Comparison of ENCODE assay signal across 1 cellular context in the genomic region with DNA sequence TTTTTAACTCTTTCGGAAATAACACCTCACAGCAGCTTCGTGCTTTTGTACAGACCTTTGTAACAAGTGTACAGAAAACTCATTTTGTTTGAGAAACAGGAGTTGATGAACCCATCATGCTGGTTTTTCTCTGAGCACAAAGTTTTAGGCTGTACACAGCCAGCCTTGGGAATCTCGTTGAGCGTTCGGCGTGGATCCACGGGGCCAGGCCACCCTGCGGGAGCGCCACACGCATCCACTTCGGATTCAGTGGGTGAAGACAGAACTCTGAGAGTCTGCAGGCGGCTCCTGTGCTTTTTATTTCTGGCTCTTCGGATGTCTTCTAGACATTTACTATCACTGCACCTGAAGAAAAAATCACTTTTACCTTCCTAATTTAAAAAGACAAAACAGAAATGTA.
TF ChIP-seq lines count a peak whose summit lies in the region.

No MANE protein-coding gene starts in this region.

TF ChIP-seq in HCT116, 20 proteins besides CTCF, POLR2A, EP300 and RAD21 (continued from another document):
- no peak for TF ChIP-seq YY1 (IDR thresholded peaks at IDR 0.05; ENCODE audit: extremely low read depth, insufficient replicate concordance, low read depth, low read length)
- no peak for TF ChIP-seq REST (IDR thresholded peaks at IDR 0.05; ENCODE audit: low read depth)
- TF ChIP-seq CBX3 (IDR thresholded peaks at IDR 0.05; ENCODE audit: low read depth): no peak
- TF ChIP-seq ZNF274 (IDR thresholded peaks at IDR 0.05; ENCODE audit: low read depth, low read length): no peak
- TF ChIP-seq, protein P1, sequence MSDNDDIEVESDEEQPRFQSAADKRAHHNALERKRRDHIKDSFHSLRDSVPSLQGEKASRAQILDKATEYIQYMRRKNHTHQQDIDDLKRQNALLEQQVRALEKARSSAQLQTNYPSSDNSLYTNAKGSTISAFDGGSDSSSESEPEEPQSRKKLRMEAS (IDR thresholded peaks at IDR 0.05): no peak
- no peak for TF ChIP-seq POLR2AphosphoS5 (IDR thresholded peaks at IDR 0.05; ENCODE audit: low read depth, low read length)
- no peak for TF ChIP-seq JUND (IDR thresholded peaks at IDR 0.05)
- TF ChIP-seq, protein P2, sequence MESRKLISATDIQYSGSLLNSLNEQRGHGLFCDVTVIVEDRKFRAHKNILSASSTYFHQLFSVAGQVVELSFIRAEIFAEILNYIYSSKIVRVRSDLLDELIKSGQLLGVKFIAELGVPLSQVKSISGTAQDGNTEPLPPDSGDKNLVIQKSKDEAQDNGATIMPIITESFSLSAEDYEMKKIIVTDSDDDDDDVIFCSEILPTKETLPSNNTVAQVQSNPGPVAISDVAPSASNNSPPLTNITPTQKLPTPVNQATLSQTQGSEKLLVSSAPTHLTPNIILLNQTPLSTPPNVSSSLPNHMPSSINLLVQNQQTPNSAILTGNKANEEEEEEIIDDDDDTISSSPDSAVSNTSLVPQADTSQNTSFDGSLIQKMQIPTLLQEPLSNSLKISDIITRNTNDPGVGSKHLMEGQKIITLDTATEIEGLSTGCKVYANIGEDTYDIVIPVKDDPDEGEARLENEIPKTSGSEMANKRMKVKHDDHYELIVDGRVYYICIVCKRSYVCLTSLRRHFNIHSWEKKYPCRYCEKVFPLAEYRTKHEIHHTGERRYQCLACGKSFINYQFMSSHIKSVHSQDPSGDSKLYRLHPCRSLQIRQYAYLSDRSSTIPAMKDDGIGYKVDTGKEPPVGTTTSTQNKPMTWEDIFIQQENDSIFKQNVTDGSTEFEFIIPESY (IDR thresholded peaks at IDR 0.05; ENCODE audit: extremely low read depth, insufficient replicate concordance, low read length): no peak
- TF ChIP-seq CEBPB (IDR thresholded peaks at IDR 0.05; ENCODE audit: low read depth): no peak
- TF ChIP-seq SP1 (IDR thresholded peaks at IDR 0.05; ENCODE audit: low read depth): no peak
- no peak for TF ChIP-seq ELF1 (IDR thresholded peaks at IDR 0.05; ENCODE audit: borderline replicate concordance, low read depth)
- no peak for TF ChIP-seq ZFX (IDR thresholded peaks at IDR 0.05)
